In the genomic region with DNA sequence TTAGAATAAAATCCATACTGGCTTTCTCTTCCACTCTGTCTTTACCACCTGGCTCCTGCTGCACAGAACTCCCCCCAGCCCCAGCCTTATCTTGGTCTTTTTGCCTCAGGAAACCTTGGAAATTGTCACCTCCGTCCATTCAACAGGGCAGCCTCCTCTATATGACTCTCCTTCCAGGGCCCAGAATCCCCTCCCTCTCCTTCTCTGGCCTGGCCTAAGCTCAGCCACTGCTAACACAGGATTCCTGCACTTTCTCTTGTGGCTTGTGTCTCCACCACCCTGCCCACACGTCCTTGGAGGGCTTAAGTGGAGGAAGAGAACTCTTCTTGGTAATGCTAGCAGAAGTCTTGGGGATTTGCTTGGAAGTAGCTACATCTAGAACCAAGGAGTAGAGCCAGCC, we compare ENCODE assay signal across 14 cellular contexts. TPM values are rescaled to one million over a fixed set of nuclear protein-coding genes. Genes with fewer than 3 reads are reported as not detected.
"Had no signal": no experiment of that assay in that cellular context is flagged by ENCODE, and none has a peak within 500 bp of the region (broad histone marks: within the 10 kb centered on the region; RNA-seq: fewer than 3 reads in every experiment).

No MANE protein-coding gene starts in this region.

- H3K4me1 ChIP-seq: prostate gland had no signal

- H3K27me3 ChIP-seq: brain microvascular endothelial cell, right atrium auricular region, suprapubic skin had no signal

- H3K4me3 ChIP-seq: gastrocnemius medialis, left lung, prostate gland, right atrium auricular region, suprapubic skin, transverse colon had no signal

- H3K9me3 Mint-ChIP-seq: stimulated activated naive CD8-positive, alpha-beta T cell treated with anti-CD3 and anti-CD28 coated beads, Interleukin-15, Interleukin-2, amounts not matched to agents 100 ng/mL and 50 ng/mL, for 24 hours had no signal

- DNase-seq: activated CD4-positive, alpha-beta T cell treated with anti-CD3 and anti-CD28 coated beads, Interleukin-2, amount 50 U/mL, for 4 hours; activated naive CD4-positive, alpha-beta T cell; brain microvascular endothelial cell; central memory CD4-positive, alpha-beta T cell; gastrocnemius medialis; head of caudate nucleus; left lung; occipital lobe; transverse colon had no signal

- H3K36me3 ChIP-seq: brain microvascular endothelial cell, gastrocnemius medialis, left lung, prostate gland, right atrium auricular region, suprapubic skin, transverse colon had no signal

- H3K9me3 ChIP-seq: gastrocnemius medialis, left lung, prostate gland, right atrium auricular region, suprapubic skin, transverse colon had no signal

- H3K27ac ChIP-seq: brain microvascular endothelial cell, gastrocnemius medialis, left lung, prostate gland, right atrium auricular region, suprapubic skin, transverse colon had no signal

- H3K27ac Mint-ChIP-seq: stimulated activated naive CD8-positive, alpha-beta T cell treated with anti-CD3 and anti-CD28 coated beads, Interleukin-15, Interleukin-2, amounts not matched to agents 100 ng/mL and 50 ng/mL, for 24 hours had no signal

- ATAC-seq: gastrocnemius medialis, left lung had no signal

RNA-seq across cellular contexts. Expression of a gene that starts 33.1 kb away (rescaled TPM):
- total RNA-seq: skeletal muscle tissue had no signal
